8 cellular contexts compared by ENCODE assay signal in the genomic region with DNA sequence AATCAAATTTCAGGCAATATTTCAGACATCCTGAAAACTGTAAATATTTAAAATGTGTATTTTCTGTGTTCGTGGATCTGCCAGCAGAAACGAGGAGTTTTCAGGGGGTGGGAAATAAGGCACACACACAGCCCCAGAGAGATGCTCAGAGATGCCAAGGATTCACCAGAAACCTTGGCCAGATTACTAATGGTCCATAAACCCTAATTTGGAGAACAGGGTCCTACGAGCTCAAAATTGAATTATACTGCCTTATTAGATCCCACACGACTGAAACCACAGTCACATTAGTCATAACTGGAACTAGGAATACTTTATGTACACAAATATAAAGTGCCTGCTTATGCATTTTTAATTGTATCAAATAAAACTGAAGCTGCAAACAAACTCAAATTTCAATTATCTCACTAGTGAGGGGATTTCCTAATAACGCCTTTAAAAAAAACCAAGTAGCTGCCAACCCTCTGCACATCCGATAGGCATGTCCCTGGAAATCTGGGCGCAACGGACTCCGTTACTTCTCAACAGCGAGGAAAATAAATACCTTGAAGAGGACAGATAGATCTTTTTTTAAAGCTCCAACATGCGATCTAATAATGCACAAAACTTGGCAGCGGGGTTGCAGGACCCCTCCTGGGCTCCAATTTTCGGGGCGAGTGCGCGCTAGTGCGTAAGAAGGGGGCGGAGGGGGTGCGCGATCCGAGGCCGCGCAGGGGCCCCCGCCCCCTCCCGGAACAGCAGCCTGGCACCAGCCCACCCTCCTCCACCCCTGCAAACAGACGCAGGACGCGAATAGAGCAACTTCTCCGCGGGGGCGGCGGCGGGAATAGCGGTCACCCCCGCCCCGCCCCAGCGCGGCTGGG. TPM values are rescaled to one million over a fixed set of nuclear protein-coding genes. Genes with fewer than 3 reads are reported as not detected.
DNase-seq lines count a peak whose midpoint lies in the region; ATAC-seq, FAIRE-seq and TF ChIP-seq lines count a peak whose summit lies in the region.

No MANE protein-coding gene starts in this region.

- H3K27me3 ChIP-seq in HL-60 (ENCODE audit: insufficient read depth, poor library complexity, severe bottlenecking) (no peaks in the 10 kb centered on the region), brain microvascular endothelial cell (replicated peaks) (no peaks in the 10 kb centered on the region)

- in situ Hi-C loops in brain microvascular endothelial cell (cut with HindIII; ENCODE audit: low pct_ligation_motif_present, low sequenced_read_pairs) = no loop called here

- peaks cover 3 to 10% of the 10 kb centered on the region in 2 donors for H3K4me1 ChIP-seq in kidney (ENCODE audit: control insufficient read depth in 1 of 2, insufficient read depth in 1 of 2, low read depth in 1 of 2, low read length in 2 of 2)

- peak; percentile 47 for DNase-seq in AG10803 (ENCODE audit: low read depth)
- DNase-seq in GM19238 (ENCODE audit: insufficient read length, low spot score) = peak; percentile 31
- peak in 1 of 2 experiments; percentile 32 for DNase-seq in HL-60 (ENCODE audit: low read depth in 1 of 2, low spot score in 1 of 2)
- peak; percentile 31 to 51 (median 41) for DNase-seq in T-helper 17 cell
- DNase-seq in brain microvascular endothelial cell = peak; percentile 11
- peak; percentile 76 for DNase-seq in kidney
- peak; percentile 29 to 37 for DNase-seq in stimulated activated CD4-positive, alpha-beta T cell treated with anti-CD3 and anti-CD28 coated beads, Interleukin-1b, Interleukin-23, amount 100 ng/mL, for 4 hours (ENCODE audit: low read depth in 2 of 2)
- no peak for DNase-seq in D721Med (ENCODE audit: insufficient read length, low spot score)

- intact Hi-C loops in kidney (cut with DNase I) = no loop called here

- peaks cover 32% of the 10 kb centered on the region for H3K4me1 Mint-ChIP-seq in T-helper 17 cell

- H3K4me3 Mint-ChIP-seq in T-helper 17 cell = peak overlapping the region; percentile 93

- H3K36me3 Mint-ChIP-seq in T-helper 17 cell (ENCODE audit: low read depth) = no peaks in the 10 kb centered on the region

- no peaks in the 10 kb centered on the region for H3K27me3 Mint-ChIP-seq in T-helper 17 cell

- H3K4me3 ChIP-seq in AG10803 (ENCODE audit: low read length) (peak overlapping the region; percentile 77), HL-60 (replicated peaks; ENCODE audit: insufficient read depth, low read length) (peak overlapping the region; percentile 85), brain microvascular endothelial cell (ENCODE audit: low read depth, low read length) (peak overlapping the region; percentile 74), kidney (ENCODE audit: low read length in 2 of 2) (peak overlapping the region; percentile 56 to 59)

- no peak for FAIRE-seq in kidney (lab: Jason Lieb, UNC)
- FAIRE-seq in D721Med (lab: Jason Lieb, UNC) = no peak

- peak overlapping the region; percentile 74 for H3K27ac Mint-ChIP-seq in T-helper 17 cell

- H3K9ac ChIP-seq in kidney (ENCODE audit: low read length in 2 of 2) = peak overlapping the region; percentile 11 to 14

- TF ChIP-seq CTCF in AG10803 (conservative IDR thresholded peaks at IDR 0.05; ENCODE audit: low read length) (no peak), HL-60 (IDR thresholded peaks at IDR 0.05; ENCODE audit: insufficient read depth, low read length) (no peak), brain microvascular endothelial cell (IDR thresholded peaks at IDR 0.05; ENCODE audit: low read depth, low read length, missing control alignments) (no peak), kidney (IDR thresholded peaks at IDR 0.05; ENCODE audit: borderline replicate concordance, extremely low read depth, insufficient read depth) (no peak), D721Med (IDR thresholded peaks at IDR 0.05; ENCODE audit: insufficient read depth, missing control alignments) (no peak)

- H3K36me3 ChIP-seq in brain microvascular endothelial cell (replicated peaks) (no peaks in the 10 kb centered on the region), kidney (ENCODE audit: control insufficient read depth in 1 of 2, insufficient read depth in 2 of 2, low read length in 2 of 2) (no peaks in the 10 kb centered on the region)

- H3K27ac ChIP-seq in HL-60 (replicated peaks) (peak overlapping the region; percentile 55), brain microvascular endothelial cell (no peak overlapping the region), kidney (ENCODE audit: low read depth in 2 of 2, low read length in 2 of 2) (no peak overlapping the region)

- peak; percentile 10 for ATAC-seq in T-helper 17 cell

- H3K9me3 ChIP-seq in T-helper 17 cell (ENCODE audit: control insufficient read depth, low read length, poor library complexity, severe bottlenecking) (no peaks in the 10 kb centered on the region), kidney (ENCODE audit: control insufficient read depth in 1 of 2, low read length in 2 of 2) (no peaks in the 10 kb centered on the region)

RNA-seq across cellular contexts. Expression of a gene that starts 0.9 kb away (rescaled TPM):
- total RNA-seq in T-helper 17 cell (10 to 100 TPM; 83.3 to 87.0 TPM), kidney (53.5 TPM)
- 4.5 TPM for polyA plus RNA-seq in kidney (ENCODE audit: insufficient read depth, low read depth, low replicate concordance)
